ENCODE assay signal across 9 cellular contexts in the genomic region with DNA sequence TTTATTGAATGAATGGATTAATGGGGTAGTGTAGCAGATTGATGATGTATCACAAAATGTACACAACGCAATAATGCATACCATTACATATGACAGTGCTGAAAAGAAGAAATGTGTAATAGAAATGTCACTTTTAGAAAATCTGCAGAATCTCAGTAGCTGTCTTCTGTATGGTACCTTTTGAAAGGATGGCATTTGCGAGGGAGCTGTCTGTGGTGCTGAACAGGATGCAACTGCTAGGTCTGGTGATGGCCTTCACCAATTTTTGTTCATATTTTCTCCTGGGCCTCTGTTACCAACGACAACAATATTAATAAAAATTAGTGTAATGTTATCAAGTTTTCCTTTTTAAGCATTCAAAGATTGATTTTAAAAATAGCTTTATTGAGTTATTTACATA. TPM values are rescaled to one million over a fixed set of nuclear protein-coding genes. Genes with fewer than 3 reads are reported as not detected.
DNase-seq lines count a peak whose midpoint lies in the region; ATAC-seq and TF ChIP-seq lines count a peak whose summit lies in the region.
"Had no signal": no experiment of that assay in that cellular context is flagged by ENCODE, and none has a peak within 500 bp of the region (broad histone marks: within the 10 kb centered on the region; RNA-seq: fewer than 3 reads in every experiment).

No MANE protein-coding gene starts in this region.

- H4K8ac ChIP-seq in mesenchymal stem cell (ENCODE audit: low read length) = no peak overlapping the region

- DNase-seq in HCEC 1CT (peak; percentile 52), SK-N-MC (ENCODE audit: low read depth, low spot score) (peak; percentile 24), adrenal gland (peak in 6 of 7 donors; percentile 34 to 51 (median 38)), mesenchymal stem cell (peak; percentile 63), upper lobe of right lung (no peak), middle frontal gyrus (ENCODE audit: extremely low spot score, low spot score) (no peak), nucleus accumbens (lab: John Stamatoyannopoulos, UW) (no peak)
- DNase-seq: upper lobe of left lung had no signal

- H3K36me3 ChIP-seq in SK-N-MC (ENCODE audit: insufficient read depth, low read length) (no peaks in the 10 kb centered on the region), adrenal gland (replicated peaks in 1 of 2) (no peaks in the 10 kb centered on the region), mesenchymal stem cell (ENCODE audit: control insufficient read depth in 1 of 2, insufficient read depth in 2 of 2, low read depth in 1 of 2, low read length in 2 of 2) (no peaks in the 10 kb centered on the region), upper lobe of right lung (no peaks in the 10 kb centered on the region)
- H3K36me3 ChIP-seq: upper lobe of left lung had no signal

- no peaks in the 10 kb centered on the region for H3K27me3 ChIP-seq in adrenal gland
- peaks cover 0 to 4% of the 10 kb centered on the region in 2 experiments for H3K27me3 ChIP-seq in mesenchymal stem cell (ENCODE audit: control insufficient read depth in 1 of 2, insufficient read depth in 1 of 2, low read length in 2 of 2)
- H3K27me3 ChIP-seq in upper lobe of right lung = no peaks in the 10 kb centered on the region
- H3K27me3 ChIP-seq: upper lobe of left lung had no signal

- no peak overlapping the region for H3K18ac ChIP-seq in mesenchymal stem cell (ENCODE audit: low read depth in 1 of 2, low read length in 2 of 2)

- WGBS in adrenal gland, 4 donors = 7 to 12% (median 8%) methylated on average over 3 of the region's 3 CpGs
- WGBS in mesenchymal stem cell = 0% methylated on average over 1 of the region's 3 CpGs

- no peak overlapping the region for H3K9ac ChIP-seq in SK-N-MC (ENCODE audit: insufficient read length)
- no peak overlapping the region for H3K9ac ChIP-seq in mesenchymal stem cell (ENCODE audit: low read length)

- H3K4me1 ChIP-seq in adrenal gland (replicated peaks in 1 of 2) (no peaks in the 10 kb centered on the region), mesenchymal stem cell (ENCODE audit: control insufficient read depth, insufficient read depth, low read depth, low read length) (no peaks in the 10 kb centered on the region), upper lobe of right lung (no peaks in the 10 kb centered on the region)
- H3K4me1 ChIP-seq: upper lobe of left lung had no signal

- no peak overlapping the region for H2BK5ac ChIP-seq in mesenchymal stem cell (ENCODE audit: low read depth, low read length, poor library complexity, severe bottlenecking)

- H3K79me1 ChIP-seq in mesenchymal stem cell (replicated peaks; ENCODE audit: low read length, poor library complexity, severe bottlenecking) = no peaks in the 10 kb centered on the region

- TF ChIP-seq CTCF in adrenal gland (IDR thresholded peaks at IDR 0.05) = no peak
- TF ChIP-seq CTCF in upper lobe of right lung (IDR thresholded peaks at IDR 0.05) = no peak

- no peak overlapping the region for H3K27ac ChIP-seq in SK-N-MC
- H3K27ac ChIP-seq in adrenal gland = no peak overlapping the region
- no peak overlapping the region for H3K27ac ChIP-seq in mesenchymal stem cell (ENCODE audit: low read length, poor library complexity, severe bottlenecking)
- H3K27ac ChIP-seq in upper lobe of right lung = no peak overlapping the region
- H3K27ac ChIP-seq: upper lobe of left lung had no signal

- H3K4me2 ChIP-seq in mesenchymal stem cell (ENCODE audit: low read length, poor library complexity, severe bottlenecking) = no peak overlapping the region

- no peak overlapping the region for H2BK15ac ChIP-seq in mesenchymal stem cell (ENCODE audit: low read depth, poor library complexity, severe bottlenecking)

- TF ChIP-seq POLR2A in adrenal gland (IDR thresholded peaks at IDR 0.05) = no peak

- no peak overlapping the region for H3K14ac ChIP-seq in mesenchymal stem cell (ENCODE audit: low read length in 2 of 2)

- H3K9me3 ChIP-seq in SK-N-MC (ENCODE audit: low read depth, low read length) (no peaks in the 10 kb centered on the region), adrenal gland (replicated peaks in 1 of 3) (no peaks in the 10 kb centered on the region), mesenchymal stem cell (ENCODE audit: control insufficient read depth, low read length) (no peaks in the 10 kb centered on the region), upper lobe of right lung (no peaks in the 10 kb centered on the region)
- H3K9me3 ChIP-seq: upper lobe of left lung had no signal

- H3K23ac ChIP-seq in mesenchymal stem cell (ENCODE audit: low read length in 2 of 2) = no peak overlapping the region

- no peak overlapping the region for H2BK120ac ChIP-seq in mesenchymal stem cell (ENCODE audit: low read depth, low read length)

- no peak overlapping the region for H3K4me3 ChIP-seq in SK-N-MC
- H3K4me3 ChIP-seq in adrenal gland = no peak overlapping the region
- H3K4me3 ChIP-seq in mesenchymal stem cell (ENCODE audit: insufficient read depth in 1 of 2, low read depth in 1 of 2, low read length in 2 of 2) = no peak overlapping the region
- no peak overlapping the region for H3K4me3 ChIP-seq in upper lobe of right lung
- H3K4me3 ChIP-seq: upper lobe of left lung had no signal

- no peak overlapping the region for H2AFZ ChIP-seq in mesenchymal stem cell (ENCODE audit: low read depth, low read length)

- H3K4ac ChIP-seq in mesenchymal stem cell (ENCODE audit: low read depth in 1 of 2, low read length in 2 of 2) = no peak overlapping the region

- H2AK5ac ChIP-seq in mesenchymal stem cell (ENCODE audit: low read length, severe bottlenecking) = no peak overlapping the region

- no peak overlapping the region for H4K91ac ChIP-seq in mesenchymal stem cell (ENCODE audit: low read length)

- ATAC-seq in upper lobe of right lung = peak; percentile 62
- ATAC-seq in GM19023 (IDR thresholded peaks at IDR 0.05; ENCODE audit: unreplicated experiment) = no peak

- H2BK12ac ChIP-seq in mesenchymal stem cell (ENCODE audit: low read length in 2 of 2) = no peak overlapping the region

- intact Hi-C loops in adrenal gland (cut with DNase I) (no loop called here), upper lobe of right lung (cut with DNase I) (no loop called here)

RNA-seq across cellular contexts. Expression of a gene that starts 36.2 kb away (rescaled TPM):
- 10 to 100 TPM in 7 of 8 donors, 1 to 10 TPM in 1; 5.6 to 40.8 (median 22.1) TPM for total RNA-seq in adrenal gland
- polyA plus RNA-seq in adrenal gland = 1 to 10 TPM; 2.8 to 6.4 (median 5.0) TPM
- 6.4 TPM for polyA plus RNA-seq in mesenchymal stem cell (2013, experiment 1 of 2)
- 6.7 TPM for polyA plus RNA-seq in mesenchymal stem cell (2013, experiment 2 of 2)
- total RNA-seq in upper lobe of right lung = 30.0 TPM

RNA-seq across cellular contexts. Expression of a gene that starts 46.8 kb away (rescaled TPM):
- total RNA-seq in adrenal gland (10 to 100 TPM in 5 of 8 donors, 1 to 10 TPM in 3; 5.2 to 76.9 (median 10.3) TPM), upper lobe of right lung (104 TPM)
- polyA plus RNA-seq in adrenal gland = 1 to 10 TPM; 2.6 to 5.7 (median 3.4) TPM
- polyA plus RNA-seq in mesenchymal stem cell (2013, experiment 1 of 2) = 21.3 TPM
- 24.8 TPM for polyA plus RNA-seq in mesenchymal stem cell (2013, experiment 2 of 2)

Comparison
In these comparisons a context has a peak if more than half of its experiments do, and no peak if none do; other contexts are left out.
1. DNase-seq: peak in HCEC 1CT (single experiment), SK-N-MC (single experiment), adrenal gland (6 of 7) and mesenchymal stem cell (single experiment); none in upper lobe of right lung (single experiment), middle frontal gyrus (single experiment) and nucleus accumbens (0 of 56).